19 cellular contexts compared by ENCODE assay signal in the genomic region with DNA sequence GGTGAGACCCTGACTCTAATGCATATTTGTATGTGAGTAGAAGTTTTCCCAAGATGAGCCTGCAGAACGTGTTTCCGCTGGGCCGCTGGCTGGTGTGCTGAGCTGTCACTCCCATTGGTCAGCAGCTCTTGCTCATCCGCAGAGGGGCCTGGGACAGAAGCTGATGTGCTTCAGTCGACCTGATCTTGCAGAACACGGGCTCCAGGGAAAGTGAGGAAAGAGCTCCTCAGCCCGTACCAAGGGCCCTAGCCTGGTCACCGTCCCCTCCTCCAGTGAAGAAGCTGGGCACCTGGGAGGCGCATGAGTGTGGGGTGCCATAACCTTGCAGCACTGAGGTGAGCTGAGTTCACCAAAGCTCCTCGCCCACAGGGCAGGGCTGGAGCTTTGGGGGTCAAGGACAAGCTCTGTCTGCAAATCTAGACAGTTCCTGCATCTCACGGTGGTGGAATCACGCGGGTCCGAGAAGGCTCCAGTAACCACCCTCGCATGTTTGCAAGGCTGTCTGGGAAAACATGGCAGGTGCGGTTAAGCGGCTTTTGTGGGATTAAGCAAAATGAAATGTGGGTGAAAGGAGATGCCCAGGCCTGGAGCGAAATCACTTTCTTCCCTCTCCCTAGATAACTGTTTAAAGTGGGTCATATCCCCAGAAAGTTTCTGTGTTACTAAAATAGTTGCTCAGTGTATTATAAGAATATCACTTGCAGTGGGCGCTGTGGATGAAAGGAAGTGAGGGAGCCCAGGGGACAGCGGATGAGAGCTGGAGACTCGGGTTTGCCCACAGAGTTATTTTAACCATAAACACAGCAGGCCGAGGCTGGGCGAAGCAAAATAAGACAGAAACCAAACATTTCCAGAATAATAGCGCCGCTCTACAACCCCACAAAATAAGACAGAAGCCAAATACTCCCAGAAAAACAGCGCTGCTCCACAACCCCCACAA. TPM values are rescaled to one million over a fixed set of nuclear protein-coding genes. Genes with fewer than 3 reads are reported as not detected.
DNase-seq lines count a peak whose midpoint lies in the region; ATAC-seq, FAIRE-seq and TF ChIP-seq lines count a peak whose summit lies in the region.
"Had no signal": no experiment of that assay in that cellular context is flagged by ENCODE, and none has a peak within 500 bp of the region (broad histone marks: within the 10 kb centered on the region; RNA-seq: fewer than 3 reads in every experiment).

No MANE protein-coding gene starts in this region.

- H4K20me1 ChIP-seq in HepG2 (ENCODE audit: insufficient read depth, low read length) = no peaks in the 10 kb centered on the region

- H3K27me3 ChIP-seq in right lobe of liver (no peaks in the 10 kb centered on the region), HepG2 (ENCODE audit: control insufficient read depth in 1 of 2, insufficient read depth in 2 of 2, low read length in 2 of 2) (peaks cover 1 to 11% of the 10 kb centered on the region in 2 experiments; a peak in 4 of 5 replicates), upper lobe of right lung (no peaks in the 10 kb centered on the region), uterus (no peaks in the 10 kb centered on the region)

- no peak overlapping the region for H3K4me3 Mint-ChIP-seq in chondrocyte (ENCODE audit: unreplicated experiment)
- H3K4me3 Mint-ChIP-seq: CD4-positive, alpha-beta T cell had no signal

- no peak overlapping the region for H3K9ac ChIP-seq in HepG2 (ENCODE audit: insufficient read depth, low read depth, low read length)

- intact Hi-C loops in right lobe of liver (cut with DNase I) = no loop called here
- intact Hi-C loops in HepG2 (cut with micrococcal nuclease; ENCODE audit: unreplicated experiment) = no loop called here
- intact Hi-C loops in upper lobe of right lung (cut with DNase I) = no loop called here
- intact Hi-C loops in uterus (cut with DNase I; ENCODE audit: low total_unique reads) = no loop called here

- H3K4me3 ChIP-seq in right lobe of liver = no peak overlapping the region
- no peak overlapping the region for H3K4me3 ChIP-seq in HepG2 (replicated peaks in 1 of 3; ENCODE audit: insufficient read depth in 1 of 3, low read depth in 2 of 3, low read length in 3 of 3)
- no peak overlapping the region for H3K4me3 ChIP-seq in upper lobe of right lung
- H3K4me3 ChIP-seq in uterus = no peak overlapping the region
- H3K4me3 ChIP-seq: heart left ventricle, prostate gland had no signal

- H3K9me3 Mint-ChIP-seq in chondrocyte (ENCODE audit: low read depth) = peaks cover 3% of the 10 kb centered on the region
- H3K9me3 Mint-ChIP-seq: CD4-positive, alpha-beta T cell had no signal

- no peaks in the 10 kb centered on the region for H3K79me2 ChIP-seq in HepG2 (ENCODE audit: insufficient read depth, low read length)

- no peak overlapping the region for H3K27ac Mint-ChIP-seq in chondrocyte (ENCODE audit: unreplicated experiment)
- H3K27ac Mint-ChIP-seq: CD4-positive, alpha-beta T cell had no signal

- in situ Hi-C loops in HepG2 (cut with HindIII; ENCODE audit: extremely low pct_ligation_motif_present, low pct_unique_long_range_greater_than_20kb) = no loop called here

- no peaks in the 10 kb centered on the region for H3K36me3 Mint-ChIP-seq in chondrocyte (ENCODE audit: low read depth)

- no peaks in the 10 kb centered on the region for H3K4me1 Mint-ChIP-seq in chondrocyte (ENCODE audit: low read depth)

- H3K27me3 Mint-ChIP-seq in chondrocyte (ENCODE audit: low read depth) = peaks cover 2% of the 10 kb centered on the region
- H3K27me3 Mint-ChIP-seq: CD4-positive, alpha-beta T cell had no signal

- CTCF ChIA-PET in HepG2 (lab: Yijun Ruan, JAX; ENCODE audit: low intra/inter-chr PET ratio, low total read pairs) = no interaction called here

- TF ChIP-seq CTCF in right lobe of liver (IDR thresholded peaks at IDR 0.05) (no peak), HepG2 (CRISPR knock-in tag; IDR thresholded peaks at IDR 0.05) (no peak), chondrocyte (IDR thresholded peaks at IDR 0.05) (no peak), upper lobe of right lung (IDR thresholded peaks at IDR 0.05) (no peak), uterus (IDR thresholded peaks at IDR 0.05) (no peak)

- DNase-seq in right lobe of liver = peak; percentile 10 to 37 (median 28)
- no peak for DNase-seq in HepG2 (ENCODE audit: low spot score)
- peak; percentile 66 for DNase-seq in chondrocyte (ENCODE audit: low spot score)
- DNase-seq in occipital lobe (lab: John Stamatoyannopoulos, UW) = peak; percentile 15
- DNase-seq in upper lobe of right lung = peak; percentile 46
- DNase-seq in stimulated activated CD4-positive, alpha-beta T cell treated with anti-CD3 and anti-CD28 coated beads, Interleukin-4, amount 100 ng/mL, for 24 hours = no peak
- no peak for DNase-seq in uterus
- DNase-seq: activated CD4-positive, alpha-beta T cell treated with anti-CD3 and anti-CD28 coated beads, Interleukin-2, amount 50 U/mL, for 1 hour; activated naive CD4-positive, alpha-beta T cell; DMS153; NCI-H1694 treated with DMSO at 0.1 percent for 48 hours; NK-92 treated with Interleukin-12 subunit alpha and Interleukin-12 subunit beta, amount 100 ng/mL, for 24 hours had no signal

- WGBS in right lobe of liver (ENCODE audit: insufficient coverage, low coverage, low lambda C conversion rate, missing lambda C conversion rate) = 79% methylated on average over 13 of the region's 26 CpGs
- 59% methylated on average over 23 of the region's 26 CpGs for WGBS in HepG2 (ENCODE audit: low lambda C conversion rate)

- H3K36me3 ChIP-seq in right lobe of liver = no peaks in the 10 kb centered on the region
- no peaks in the 10 kb centered on the region for H3K36me3 ChIP-seq in HepG2 (replicated peaks in 1 of 2; ENCODE audit: control insufficient read depth in 1 of 2, insufficient read depth in 2 of 2, low read length in 2 of 2)
- H3K36me3 ChIP-seq in upper lobe of right lung = no peaks in the 10 kb centered on the region
- H3K36me3 ChIP-seq in uterus = no peaks in the 10 kb centered on the region
- H3K36me3 ChIP-seq: prostate gland had no signal

- no peak for FAIRE-seq in HepG2 (lab: Jason Lieb, UNC)
- FAIRE-seq: astrocyte, GM12891 had no signal

- no peaks in the 10 kb centered on the region for H3K9me3 ChIP-seq in right lobe of liver
- H3K9me3 ChIP-seq in HepG2 (ENCODE audit: low read length) = peaks cover 6% of the 10 kb centered on the region; the same call in 1 of the 2 replicates
- no peaks in the 10 kb centered on the region for H3K9me3 ChIP-seq in upper lobe of right lung
- H3K9me3 ChIP-seq in uterus = no peaks in the 10 kb centered on the region
- H3K9me3 ChIP-seq: heart left ventricle, prostate gland had no signal

- ATAC-seq in right lobe of liver = no peak
- ATAC-seq in HepG2 = no peak
- no peak for ATAC-seq in upper lobe of right lung
- no peak for ATAC-seq in HG03565 (IDR thresholded peaks at IDR 0.05; ENCODE audit: unreplicated experiment)
- ATAC-seq: heart left ventricle had no signal

- H2AFZ ChIP-seq in HepG2 (ENCODE audit: low read length) = no peak overlapping the region

- H3K27ac ChIP-seq in right lobe of liver (no peak overlapping the region), HepG2 (ENCODE audit: extremely low read length, insufficient read depth, low read length) (no peak overlapping the region), upper lobe of right lung (no peak overlapping the region), uterus (no peak overlapping the region)
- H3K27ac ChIP-seq: heart left ventricle, prostate gland, RWPE1 had no signal

- no peak for TF ChIP-seq POLR2A in right lobe of liver (IDR thresholded peaks at IDR 0.05)
- no peak for TF ChIP-seq POLR2A in HepG2 (IDR thresholded peaks at IDR 0.05; ENCODE audit: insufficient read depth in 1 of 2, low read depth in 2 of 2, low read length in 2 of 2)
- no peak for TF ChIP-seq POLR2A in uterus (IDR thresholded peaks at IDR 0.05)

- no peak overlapping the region for H3K4me2 ChIP-seq in HepG2 (ENCODE audit: low read depth, low read length)

- no peaks in the 10 kb centered on the region for H3K4me1 ChIP-seq in right lobe of liver
- H3K4me1 ChIP-seq in HepG2 (ENCODE audit: insufficient read depth, low read length) = no peaks in the 10 kb centered on the region
- no peaks in the 10 kb centered on the region for H3K4me1 ChIP-seq in upper lobe of right lung
- H3K4me1 ChIP-seq in uterus = no peaks in the 10 kb centered on the region
- H3K4me1 ChIP-seq: heart left ventricle, prostate gland had no signal

- TF ChIP-seq RAD21 in HepG2 (CRISPR knock-in tag; IDR thresholded peaks at IDR 0.05) = no peak

- BruUV-seq in HepG2 (replicated peaks; lab: Mats Ljungman, UMichigan) = no TSS peak

- POLR2A ChIA-PET in HepG2 (lab: Yijun Ruan, JAX) = no interaction called here

- TF ChIP-seq EP300 in HepG2 (IDR thresholded peaks at IDR 0.05; ENCODE audit: low read depth in 2 of 2, low read length in 2 of 2) (no peak), HepG2 (CRISPR knock-in tag; IDR thresholded peaks at IDR 0.05; ENCODE audit: borderline replicate concordance) (no peak)

TF ChIP-seq in HepG2, 621 proteins besides CTCF, POLR2A, EP300 and RAD21 (continues in another document):
- no peak for TF ChIP-seq ZNF17 (CRISPR knock-in tag; IDR thresholded peaks at IDR 0.05)

RNA-seq across cellular contexts. Expression of a gene that starts 33.1 kb away (rescaled TPM):
- total RNA-seq in right lobe of liver (10 to 100 TPM in 5 of 6 experiments, 1 to 10 TPM in 1; 7.5 to 19.3 (median 13.9) TPM), HepG2 (2016; rRNA removed; fragmentation: Illumina TruSeq; extraction: Trizol) (3.9 and 4.8 TPM in 2 replicates), chondrocyte (3.3 to 8.0 TPM (median 7.4 TPM) in 3 replicates), occipital lobe (4.8 TPM), upper lobe of right lung (3.6 TPM), uterus (1 to 10 TPM in 2 of 4 donors, under 1 TPM in 1, not detected in 1; under 0.01 to 2.3 (median 2.3) TPM)
- 0.97 and 1.1 TPM in 2 replicates for total RNA-seq in HepG2 (2016; cell fraction: cytosol; rRNA removed; fragmentation: Illumina TruSeq; extraction: Trizol; ENCODE audit: low read depth)
- total RNA-seq in HepG2 (2016; cell fraction: insoluble cytoplasmic fraction; rRNA removed; fragmentation: Illumina TruSeq; extraction: Trizol) = 3.1 and 4.8 TPM in 2 replicates
- 3.5 and 4.4 TPM in 2 replicates for total RNA-seq in HepG2 (2016; cell fraction: membrane; rRNA removed; fragmentation: Illumina TruSeq; extraction: Trizol)
- total RNA-seq in HepG2 (2016; cell fraction: nucleus; rRNA removed; fragmentation: Illumina TruSeq; extraction: Trizol) = 5.2 and 5.7 TPM in 2 replicates
- polyA plus RNA-seq in HepG2 (2011; rRNA removed) = 16.5 and 24.3 TPM in 2 replicates
- polyA plus RNA-seq in HepG2 (2011; cell fraction: cytosol; rRNA removed) = 17.5 and 19.8 TPM in 2 replicates
- polyA plus RNA-seq in HepG2 (2011; cell fraction: nucleus; rRNA removed) = 25.9 and 31.8 TPM in 2 replicates
- 24.1 and 27.1 TPM in 2 replicates for polyA plus RNA-seq in HepG2 (2012)
- 0.99 and 1.3 TPM in 2 replicates for polyA plus RNA-seq in HepG2 (2016; cell fraction: cytosol; fragmentation: Illumina TruSeq; extraction: Trizol; ENCODE audit: low read depth)
- polyA plus RNA-seq in HepG2 (2016; cell fraction: insoluble cytoplasmic fraction; fragmentation: Illumina TruSeq; extraction: Trizol; ENCODE audit: low read depth) = 4.4 and 5.5 TPM in 2 replicates
- 2.9 and 3.4 TPM in 2 replicates for polyA plus RNA-seq in HepG2 (2016; cell fraction: membrane; fragmentation: Illumina TruSeq; extraction: Trizol; ENCODE audit: low read depth)
- polyA plus RNA-seq in HepG2 (2016; cell fraction: nucleus; fragmentation: Illumina TruSeq; extraction: Trizol; ENCODE audit: insufficient read depth, low read depth) = 10.0 TPM in 2 replicates
- polyA minus RNA-seq in HepG2 (2011; rRNA and poly(A)+ RNA removed; ENCODE audit: low replicate concordance) = 3.8 and 34.5 TPM in 2 replicates
- 16.0 and 20.9 TPM in 2 replicates for polyA minus RNA-seq in HepG2 (2011; cell fraction: cytosol; rRNA and poly(A)+ RNA removed)
- polyA minus RNA-seq in HepG2 (2011; cell fraction: nucleus; rRNA and poly(A)+ RNA removed) = 10.4 and 13.4 TPM in 2 replicates

Comparison
In these comparisons a context has a peak if more than half of its experiments do, and no peak if none do; other contexts are left out.
1. DNase-seq: peak in right lobe of liver (3 of 3), chondrocyte (single experiment), occipital lobe (single experiment) and upper lobe of right lung (single experiment); none in HepG2 (single experiment), stimulated activated CD4-positive, alpha-beta T cell treated with anti-CD3 and anti-CD28 coated beads, Interleukin-4, amount 100 ng/mL, for 24 hours (single experiment) and uterus (0 of 2).